1 cellular context compared by ENCODE assay signal in genomic region chr22:26610072-26610958, GRCh38.
TF ChIP-seq lines count a peak whose summit lies in the region.

No MANE protein-coding gene starts in this region.

TF ChIP-seq in IMR-90, 13 proteins besides CTCF, POLR2A, EP300 and RAD21:
- TF ChIP-seq BHLHE40 (IDR thresholded peaks at IDR 0.05; ENCODE audit: low read depth, low read length), result peak; percentile 62
- no peak for TF ChIP-seq RCOR1 (IDR thresholded peaks at IDR 0.05; ENCODE audit: insufficient replicate concordance, low read length)
- TF ChIP-seq, protein P1, sequence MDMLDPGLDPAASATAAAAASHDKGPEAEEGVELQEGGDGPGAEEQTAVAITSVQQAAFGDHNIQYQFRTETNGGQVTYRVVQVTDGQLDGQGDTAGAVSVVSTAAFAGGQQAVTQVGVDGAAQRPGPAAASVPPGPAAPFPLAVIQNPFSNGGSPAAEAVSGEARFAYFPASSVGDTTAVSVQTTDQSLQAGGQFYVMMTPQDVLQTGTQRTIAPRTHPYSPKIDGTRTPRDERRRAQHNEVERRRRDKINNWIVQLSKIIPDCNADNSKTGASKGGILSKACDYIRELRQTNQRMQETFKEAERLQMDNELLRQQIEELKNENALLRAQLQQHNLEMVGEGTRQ (IDR thresholded peaks at IDR 0.05; ENCODE audit: low read depth, low read length), result peak; percentile 71
- no peak for TF ChIP-seq RFX5 (IDR thresholded peaks at IDR 0.05; ENCODE audit: low read depth, low read length)
- peak; percentile 49; the same call in 1 of the 2 replicates for TF ChIP-seq MAZ (IDR thresholded peaks at IDR 0.05; ENCODE audit: borderline replicate concordance, low read depth, low read length)
- no peak for TF ChIP-seq ELK1 (IDR thresholded peaks at IDR 0.05; ENCODE audit: borderline replicate concordance, low read depth, low read length)
- no peak for TF ChIP-seq MAFK (IDR thresholded peaks at IDR 0.05; ENCODE audit: low read depth, low read length)
- peak; percentile 68; the same call in 1 of the 2 replicates for TF ChIP-seq FOS (IDR thresholded peaks at IDR 0.05; ENCODE audit: low read depth, low read length)
- TF ChIP-seq MXI1 (IDR thresholded peaks at IDR 0.05; ENCODE audit: borderline replicate concordance, low read depth, low read length), result peak; percentile 25; the same call in 1 of the 2 replicates
- no peak for TF ChIP-seq NFE2L2 (IDR thresholded peaks at IDR 0.05; ENCODE audit: low read depth, low read length)
- no peak for TF ChIP-seq SMC3 (IDR thresholded peaks at IDR 0.05; ENCODE audit: low read depth, low read length)
TF ChIP-seq in IMR-90: peak in this region for 5.
